ENCODE assay signal across 16 cellular contexts in genomic region chr15:98150531-98150930, GRCh38.
"Had no signal": no experiment of that assay in that cellular context is flagged by ENCODE, and none has a peak within 500 bp of the region (broad histone marks: within the 10 kb centered on the region; RNA-seq: fewer than 3 reads in every experiment).

No MANE protein-coding gene starts in this region.

- H3K9me3 ChIP-seq: heart right ventricle, left lung, prostate gland, right lobe of liver, tibial artery, uterus had no signal

- ATAC-seq: activated T-helper 17 cell treated with anti-CD3 and anti-CD28 coated beads, Interleukin-2, amount 50 U/mL, for 72 hours; heart right ventricle; left lung; right lobe of liver; stimulated activated effector memory CD8-positive, alpha-beta T cell treated with anti-CD3 and anti-CD28 coated beads, Interleukin-12 subunit alpha, Interleukin-12 subunit beta, amount 100 ng/mL, for 72 hours; WTC11 had no signal

- H3K36me3 Mint-ChIP-seq: stimulated activated effector memory CD8-positive, alpha-beta T cell treated with anti-CD3 and anti-CD28 coated beads, Interleukin-12 subunit alpha, Interleukin-12 subunit beta, amount 100 ng/mL, for 72 hours had no signal

- H3K27me3 ChIP-seq: cardiac muscle cell, right lobe of liver, tibial artery, uterus had no signal

- H3K4me3 Mint-ChIP-seq: activated CD4-positive, alpha-beta T cell treated with anti-CD3 and anti-CD28 coated beads, Interleukin-2, amount 10 ng/mL, durations not matched to agents 24 days and 14 days; activated naive CD4-positive, alpha-beta T cell treated with anti-CD3 and anti-CD28 coated beads for 36 hours; activated T-helper 17 cell treated with anti-CD3 and anti-CD28 coated beads, Interleukin-2, amount 50 U/mL, for 72 hours; nephron; stimulated activated effector memory CD8-positive, alpha-beta T cell treated with anti-CD3 and anti-CD28 coated beads, Interleukin-12 subunit alpha, Interleukin-12 subunit beta, amount 100 ng/mL, for 72 hours; WTC11 had no signal

- H3K4me1 ChIP-seq: heart right ventricle, left lung, prostate gland, right lobe of liver, tibial artery, uterus had no signal

- H3K36me3 ChIP-seq: cardiac muscle cell, heart right ventricle, left lung, prostate gland, right lobe of liver, tibial artery, uterus had no signal

- H3K27ac ChIP-seq: cardiac muscle cell, heart right ventricle, left lung, prostate gland, right lobe of liver, tibial artery, uterus had no signal

- H3K9me3 Mint-ChIP-seq: activated T-helper 17 cell treated with anti-CD3 and anti-CD28 coated beads, Interleukin-2, amount 50 U/mL, for 72 hours had no signal

- H3K4me1 Mint-ChIP-seq: activated CD4-positive, alpha-beta T cell treated with anti-CD3 and anti-CD28 coated beads, Interleukin-2, amount 10 ng/mL, durations not matched to agents 24 days and 14 days; activated T-helper 17 cell treated with anti-CD3 and anti-CD28 coated beads, Interleukin-2, amount 50 U/mL, for 72 hours; stimulated activated effector memory CD8-positive, alpha-beta T cell treated with anti-CD3 and anti-CD28 coated beads, Interleukin-12 subunit alpha, Interleukin-12 subunit beta, amount 100 ng/mL, for 72 hours had no signal

- H3K4me3 ChIP-seq: cardiac muscle cell, heart right ventricle, left lung, prostate gland, right lobe of liver, tibial artery, uterus had no signal

- DNase-seq: activated CD4-positive, alpha-beta T cell treated with anti-CD3 and anti-CD28 coated beads, Interleukin-2, amount 10 ng/mL, durations not matched to agents 24 days and 14 days; activated CD8-positive, alpha-beta memory T cell treated with anti-CD3 and anti-CD28 coated beads for 24 hours; activated naive CD4-positive, alpha-beta T cell treated with anti-CD3 and anti-CD28 coated beads for 36 hours; heart right ventricle; left lung; mesenchymal stem cell; occipital lobe; right lobe of liver; tibial artery; uterus had no signal

- H3K27ac Mint-ChIP-seq: activated CD4-positive, alpha-beta T cell treated with anti-CD3 and anti-CD28 coated beads, Interleukin-2, amount 10 ng/mL, durations not matched to agents 24 days and 14 days; activated naive CD4-positive, alpha-beta T cell treated with anti-CD3 and anti-CD28 coated beads for 36 hours; activated T-helper 17 cell treated with anti-CD3 and anti-CD28 coated beads, Interleukin-2, amount 50 U/mL, for 72 hours; nephron; stimulated activated effector memory CD8-positive, alpha-beta T cell treated with anti-CD3 and anti-CD28 coated beads, Interleukin-12 subunit alpha, Interleukin-12 subunit beta, amount 100 ng/mL, for 72 hours; WTC11 had no signal
